ENCODE assay signal across 16 cellular contexts in the genomic region with DNA sequence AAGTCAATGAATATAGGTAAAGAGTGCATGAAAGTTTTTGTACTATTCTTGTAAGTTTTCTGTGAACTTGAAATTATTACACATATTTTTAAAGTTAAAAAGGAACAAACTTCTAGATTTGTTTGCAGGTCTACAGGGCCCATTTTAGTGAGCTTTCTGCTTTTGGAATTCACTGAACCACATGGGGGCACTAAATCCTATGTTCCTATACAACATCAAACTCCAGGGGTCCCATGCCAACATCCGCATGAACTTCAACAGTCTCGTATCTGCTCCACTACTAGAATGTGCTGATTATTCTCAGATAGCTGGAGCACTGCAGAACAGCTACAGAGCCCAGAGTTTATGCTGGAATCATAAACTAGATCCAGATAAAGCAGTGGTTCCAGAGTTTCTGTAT.
DNase-seq lines count a peak whose midpoint lies in the region; TF ChIP-seq lines count a peak whose summit lies in the region.
"Had no signal": no experiment of that assay in that cellular context is flagged by ENCODE, and none has a peak within 500 bp of the region (broad histone marks: within the 10 kb centered on the region; RNA-seq: fewer than 3 reads in every experiment).

No MANE protein-coding gene starts in this region.

- H3K4me3 ChIP-seq in astrocyte of the cerebellum (ENCODE audit: low read depth, low read length) = no peak overlapping the region
- H3K4me3 ChIP-seq: skin epidermis had no signal

- H3K27me3 Mint-ChIP-seq in activated T-cell treated with anti-CD3 and anti-CD28 coated beads, Interleukin-2, amount 50 U/mL, for 24 hours = no peaks in the 10 kb centered on the region
- H3K27me3 Mint-ChIP-seq: activated B cell treated with CpG ODN at 0.5 μM for 24 hours; natural killer cell treated with Interleukin-12 subunit alpha and Interleukin-12 subunit beta and Interleukin-15 and Interleukin-18, amount 100 ng/mL, for 72 hours had no signal

- DNase-seq in ELR (ENCODE audit: low read depth) = peak; percentile 2
- DNase-seq in KBM-7 = peak; percentile 36
- no peak for DNase-seq in astrocyte of the cerebellum (ENCODE audit: low read depth)
- DNase-seq in left kidney (ENCODE audit: low read depth, low spot score) = peak; percentile 62
- DNase-seq in G401 (ENCODE audit: low spot score) = no peak
- DNase-seq in activated T-cell treated with anti-CD3 and anti-CD28 coated beads, Interleukin-2, amount 50 U/mL, for 1 hour = no peak
- no peak for DNase-seq in activated T-cell treated with anti-CD3 and anti-CD28 coated beads, Interleukin-2, amount 50 U/mL, for 24 hours
- no peak for DNase-seq in SK-N-DZ (ENCODE audit: low spot score)
- DNase-seq: activated B cell treated with CpG ODN at 0.5 μM for 24 hours; activated CD8-positive, alpha-beta memory T cell treated with anti-CD3 and anti-CD28 coated beads, Interleukin-2, amount 50 U/mL, for 4 hours; CD8-positive, alpha-beta memory T cell; kidney glomerular epithelial cell; SIG-M5; substantia nigra had no signal

- in situ Hi-C loops in KBM-7 (cut with MboI; ENCODE audit: low pct_unique_long_range_greater_than_20kb, low sequenced_read_pairs) = no loop called here
- in situ Hi-C loops in astrocyte of the cerebellum (cut with HindIII; ENCODE audit: low sequenced_read_pairs) = no loop called here
- in situ Hi-C loops in G401 (cut with HindIII; ENCODE audit: low sequenced_read_pairs) = no loop called here

- peak; percentile 4 for TF ChIP-seq CTCF in astrocyte of the cerebellum (IDR thresholded peaks at IDR 0.05; ENCODE audit: low read depth, low read length, missing control alignments)

- H3K36me3 Mint-ChIP-seq in activated T-cell treated with anti-CD3 and anti-CD28 coated beads, Interleukin-2, amount 50 U/mL, for 24 hours (ENCODE audit: low read depth) = no peaks in the 10 kb centered on the region
- H3K36me3 Mint-ChIP-seq: CD8-positive, alpha-beta memory T cell had no signal

- H3K4me3 Mint-ChIP-seq in activated T-cell treated with anti-CD3 and anti-CD28 coated beads, Interleukin-2, amount 50 U/mL, for 24 hours = no peak overlapping the region
- H3K4me3 Mint-ChIP-seq: activated B cell treated with CpG ODN at 0.5 μM for 24 hours; CD8-positive, alpha-beta memory T cell; natural killer cell treated with Interleukin-12 subunit alpha and Interleukin-12 subunit beta and Interleukin-15 and Interleukin-18, amount 100 ng/mL, for 72 hours had no signal

- H3K27ac Mint-ChIP-seq in activated T-cell treated with anti-CD3 and anti-CD28 coated beads, Interleukin-2, amount 50 U/mL, for 24 hours = no peak overlapping the region
- H3K27ac Mint-ChIP-seq: activated B cell treated with CpG ODN at 0.5 μM for 24 hours; CD8-positive, alpha-beta memory T cell; natural killer cell treated with Interleukin-12 subunit alpha and Interleukin-12 subunit beta and Interleukin-15 and Interleukin-18, amount 100 ng/mL, for 72 hours had no signal

- H3K4me1 Mint-ChIP-seq in activated T-cell treated with anti-CD3 and anti-CD28 coated beads, Interleukin-2, amount 50 U/mL, for 24 hours (ENCODE audit: low read depth) = no peaks in the 10 kb centered on the region
- H3K4me1 Mint-ChIP-seq: activated B cell treated with CpG ODN at 0.5 μM for 24 hours; CD8-positive, alpha-beta memory T cell had no signal

- H3K9me3 Mint-ChIP-seq in activated T-cell treated with anti-CD3 and anti-CD28 coated beads, Interleukin-2, amount 50 U/mL, for 24 hours = peaks cover 6% of the 10 kb centered on the region

Comparison
In these comparisons a context has a peak if more than half of its experiments do, and no peak if none do; other contexts are left out.
1. DNase-seq: peak in ELR (single experiment), KBM-7 (single experiment) and left kidney (single experiment); none in astrocyte of the cerebellum (single experiment), G401 (single experiment), activated T-cell treated with anti-CD3 and anti-CD28 coated beads, Interleukin-2, amount 50 U/mL, for 1 hour (single experiment), activated T-cell treated with anti-CD3 and anti-CD28 coated beads, Interleukin-2, amount 50 U/mL, for 24 hours (single experiment) and SK-N-DZ (single experiment).